ENCODE assay signal across 8 cellular contexts in the genomic region with DNA sequence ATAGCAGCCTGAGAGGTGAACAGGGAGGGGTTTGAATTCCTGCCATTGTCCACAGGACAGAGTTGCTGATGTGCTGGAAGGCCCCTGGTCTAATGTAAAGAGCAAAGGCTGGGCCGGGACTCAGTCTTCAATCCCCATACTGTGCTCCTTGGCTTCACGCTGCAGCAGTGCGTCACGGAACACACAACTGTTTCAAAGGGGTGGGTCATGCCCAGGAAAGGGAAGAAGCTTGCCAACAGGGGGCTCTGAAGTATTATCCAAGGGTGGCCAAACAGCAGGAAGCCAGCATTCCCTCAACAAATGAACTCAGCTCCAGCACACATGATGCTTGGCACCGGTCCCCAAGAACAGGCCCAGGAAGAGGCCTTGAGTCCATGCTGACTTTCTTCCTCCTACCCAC.
DNase-seq lines count a peak whose midpoint lies in the region; ATAC-seq, FAIRE-seq and TF ChIP-seq lines count a peak whose summit lies in the region.
"Had no signal": no experiment of that assay in that cellular context is flagged by ENCODE, and none has a peak within 500 bp of the region (broad histone marks: within the 10 kb centered on the region; RNA-seq: fewer than 3 reads in every experiment).

No MANE protein-coding gene starts in this region.

- no peaks in the 10 kb centered on the region for H3K27me3 ChIP-seq in KMS-11 (ENCODE audit: insufficient read depth, low read depth)
- no peaks in the 10 kb centered on the region for H3K27me3 ChIP-seq in astrocyte (ENCODE audit: insufficient read depth, low read length)
- H3K27me3 ChIP-seq: suprapubic skin had no signal

- ATAC-seq in GM18502 (IDR thresholded peaks at IDR 0.05; ENCODE audit: poor library complexity, unreplicated experiment) (no peak), GM19397 (IDR thresholded peaks at IDR 0.05; ENCODE audit: unreplicated experiment) (no peak)

- no peaks in the 10 kb centered on the region for H3K9me3 Mint-ChIP-seq in astrocyte (ENCODE audit: unreplicated experiment)
- no peaks in the 10 kb centered on the region for H3K9me3 Mint-ChIP-seq in nephron

- TF ChIP-seq CTCF in KMS-11 (conservative IDR thresholded peaks at IDR 0.05; ENCODE audit: low read depth, low read length) (peak; percentile 24; the same call in 1 of the 2 replicates), astrocyte (IDR thresholded peaks at IDR 0.05; ENCODE audit: insufficient read depth, low read depth, low read length) (peak; percentile 29), nephron (IDR thresholded peaks at IDR 0.05; ENCODE audit: unreplicated experiment in 3 of 3) (no peak)

- no peak for FAIRE-seq in astrocyte (lab: Jason Lieb, UNC)

- H3K9ac ChIP-seq in KMS-11 (no peak overlapping the region), astrocyte (ENCODE audit: low read length) (no peak overlapping the region)

- H2AFZ ChIP-seq in KMS-11 (ENCODE audit: low read depth) (no peak overlapping the region), astrocyte (ENCODE audit: low read depth, low read length) (peak overlapping the region; percentile 49)

- no peaks in the 10 kb centered on the region for H3K36me3 ChIP-seq in KMS-11 (ENCODE audit: insufficient read depth)
- no peaks in the 10 kb centered on the region for H3K36me3 ChIP-seq in astrocyte (ENCODE audit: insufficient read depth, low read length)
- H3K36me3 ChIP-seq: suprapubic skin had no signal

- H3K4me1 Mint-ChIP-seq in astrocyte (ENCODE audit: low read depth, unreplicated experiment) (peaks cover 50% of the 10 kb centered on the region), nephron (peaks cover 26% of the 10 kb centered on the region)

- H3K27ac ChIP-seq in KMS-11 (no peak overlapping the region), astrocyte (ENCODE audit: low read depth, low read length) (no peak overlapping the region)
- H3K27ac ChIP-seq: suprapubic skin had no signal

- H3K4me2 ChIP-seq in KMS-11 (no peak overlapping the region), astrocyte (ENCODE audit: low read length) (no peak overlapping the region)

- H3K4me3 Mint-ChIP-seq in astrocyte (ENCODE audit: unreplicated experiment) (no peak overlapping the region), nephron (no peak overlapping the region)

- no peak overlapping the region for H3K4me3 ChIP-seq in KMS-11 (IDR thresholded peaks at IDR 0.05; ENCODE audit: insufficient read depth, low read depth, low read length)
- H3K4me3 ChIP-seq in astrocyte (ENCODE audit: insufficient read depth, low read depth, low read length) = no peak overlapping the region
- H3K4me3 ChIP-seq: suprapubic skin had no signal

- no peaks in the 10 kb centered on the region for H3K27me3 Mint-ChIP-seq in astrocyte (ENCODE audit: low read depth, unreplicated experiment)
- peaks cover 3% of the 10 kb centered on the region for H3K27me3 Mint-ChIP-seq in nephron (ENCODE audit: low read depth)

- H3K9me3 ChIP-seq in astrocyte (ENCODE audit: insufficient read depth, low read depth, low read length) = no peaks in the 10 kb centered on the region
- H3K9me3 ChIP-seq: suprapubic skin had no signal

- DNase-seq in EH (ENCODE audit: low read depth) (peak; percentile 68), astrocyte (ENCODE audit: low read depth) (peak; percentile 61)
- no peak for DNase-seq in stimulated activated CD4-positive, alpha-beta T cell treated with anti-CD3 and anti-CD28 coated beads, Interleukin-1b, Interleukin-23, amount 100 ng/mL, for 48 hours

- H3K79me2 ChIP-seq in KMS-11 (ENCODE audit: insufficient read depth, low read depth) (no peaks in the 10 kb centered on the region), astrocyte (ENCODE audit: insufficient read depth, low read length) (no peaks in the 10 kb centered on the region)

- H4K20me1 ChIP-seq in KMS-11 (ENCODE audit: insufficient read depth) = no peaks in the 10 kb centered on the region
- no peaks in the 10 kb centered on the region for H4K20me1 ChIP-seq in astrocyte (ENCODE audit: insufficient read depth, low read length)

- H3K27ac Mint-ChIP-seq in astrocyte (ENCODE audit: unreplicated experiment) (no peak overlapping the region), nephron (peak overlapping the region in 2 of 3 experiments; percentile 8 to 40)

- H3K36me3 Mint-ChIP-seq in astrocyte (ENCODE audit: low read depth, unreplicated experiment) = no peaks in the 10 kb centered on the region
- H3K36me3 Mint-ChIP-seq in nephron (ENCODE audit: low read depth) = no peaks in the 10 kb centered on the region

- H3K4me1 ChIP-seq in KMS-11 (ENCODE audit: low read depth, poor library complexity, severe bottlenecking) (peaks cover 34% of the 10 kb centered on the region), astrocyte (ENCODE audit: insufficient read depth, low read length) (peaks cover 36% of the 10 kb centered on the region)
- H3K4me1 ChIP-seq: suprapubic skin had no signal

Comparison
In these comparisons a context has a peak if more than half of its experiments do, and no peak if none do; other contexts are left out.
1. CTCF ChIP-seq: peak in KMS-11 (single experiment) and astrocyte (single experiment); none in nephron (0 of 3).